ENCODE assay signal across 1 cellular context in the genomic region with DNA sequence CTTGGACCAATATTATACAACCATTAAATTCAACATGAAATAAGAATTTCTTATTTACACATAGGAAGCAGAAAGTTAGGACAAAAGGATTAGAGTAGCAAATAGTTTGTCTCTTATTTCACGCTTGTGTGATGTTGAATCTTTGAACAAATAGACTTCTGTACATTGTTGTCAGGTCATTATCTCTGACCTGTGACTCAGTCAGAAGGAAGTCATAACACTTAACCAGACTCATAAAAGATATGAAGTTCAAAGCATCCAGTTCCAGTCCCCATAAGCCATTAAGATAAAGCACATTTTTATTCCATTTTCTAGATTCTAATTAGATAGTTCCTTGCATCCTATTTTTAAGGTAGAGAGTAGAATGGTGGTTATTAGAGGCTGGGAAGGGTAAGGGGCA.
TF ChIP-seq lines count a peak whose summit lies in the region.

No MANE protein-coding gene starts in this region.

TF ChIP-seq in HEK293, 187 proteins besides CTCF, POLR2A, EP300 and RAD21 (continued from another document):
- TF ChIP-seq, protein P1, sequence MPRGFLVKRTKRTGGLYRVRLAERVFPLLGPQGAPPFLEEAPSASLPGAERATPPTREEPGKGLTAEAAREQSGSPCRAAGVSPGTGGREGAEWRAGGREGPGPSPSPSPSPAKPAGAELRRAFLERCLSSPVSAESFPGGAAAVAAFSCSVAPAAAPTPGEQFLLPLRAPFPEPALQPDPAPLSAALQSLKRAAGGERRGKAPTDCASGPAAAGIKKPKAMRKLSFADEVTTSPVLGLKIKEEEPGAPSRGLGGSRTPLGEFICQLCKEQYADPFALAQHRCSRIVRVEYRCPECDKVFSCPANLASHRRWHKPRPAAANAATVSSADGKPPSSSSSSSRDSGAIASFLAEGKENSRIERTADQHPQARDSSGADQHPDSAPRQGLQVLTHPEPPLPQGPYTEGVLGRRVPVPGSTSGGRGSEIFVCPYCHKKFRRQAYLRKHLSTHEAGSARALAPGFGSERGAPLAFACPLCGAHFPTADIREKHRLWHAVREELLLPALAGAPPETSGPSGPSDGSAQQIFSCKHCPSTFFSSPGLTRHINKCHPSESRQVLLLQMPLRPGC (tag by site-specific recombination; IDR thresholded peaks at IDR 0.05), result peak; percentile 89
- TF ChIP-seq ZNF169 (tag by site-specific recombination; IDR thresholded peaks at IDR 0.05), result no peak
- no peak for TF ChIP-seq SCRT1 (tag by site-specific recombination; IDR thresholded peaks at IDR 0.05; ENCODE audit: borderline replicate concordance)
- TF ChIP-seq ZNF658 (tag by site-specific recombination; IDR thresholded peaks at IDR 0.05), result no peak
- TF ChIP-seq, protein P2, sequence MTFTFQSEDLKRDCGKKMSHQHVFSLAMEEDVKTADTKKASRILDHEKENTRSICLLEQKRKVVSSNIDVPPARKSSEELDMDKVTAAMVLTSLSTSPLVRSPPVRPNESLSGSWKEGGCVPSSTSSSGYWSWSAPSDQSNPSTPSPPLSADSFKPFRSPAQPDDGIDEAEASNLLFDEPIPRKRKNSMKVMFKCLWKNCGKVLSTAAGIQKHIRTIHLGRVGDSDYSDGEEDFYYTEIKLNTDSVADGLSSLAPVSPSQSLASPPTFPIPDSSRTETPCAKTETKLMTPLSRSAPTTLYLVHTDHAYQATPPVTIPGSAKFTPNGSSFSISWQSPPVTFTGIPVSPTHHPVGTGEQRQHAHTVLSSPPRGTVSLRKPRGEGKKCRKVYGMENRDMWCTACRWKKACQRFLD (tag by site-specific recombination; IDR thresholded peaks at IDR 0.05), result no peak
- TF ChIP-seq, protein P3, sequence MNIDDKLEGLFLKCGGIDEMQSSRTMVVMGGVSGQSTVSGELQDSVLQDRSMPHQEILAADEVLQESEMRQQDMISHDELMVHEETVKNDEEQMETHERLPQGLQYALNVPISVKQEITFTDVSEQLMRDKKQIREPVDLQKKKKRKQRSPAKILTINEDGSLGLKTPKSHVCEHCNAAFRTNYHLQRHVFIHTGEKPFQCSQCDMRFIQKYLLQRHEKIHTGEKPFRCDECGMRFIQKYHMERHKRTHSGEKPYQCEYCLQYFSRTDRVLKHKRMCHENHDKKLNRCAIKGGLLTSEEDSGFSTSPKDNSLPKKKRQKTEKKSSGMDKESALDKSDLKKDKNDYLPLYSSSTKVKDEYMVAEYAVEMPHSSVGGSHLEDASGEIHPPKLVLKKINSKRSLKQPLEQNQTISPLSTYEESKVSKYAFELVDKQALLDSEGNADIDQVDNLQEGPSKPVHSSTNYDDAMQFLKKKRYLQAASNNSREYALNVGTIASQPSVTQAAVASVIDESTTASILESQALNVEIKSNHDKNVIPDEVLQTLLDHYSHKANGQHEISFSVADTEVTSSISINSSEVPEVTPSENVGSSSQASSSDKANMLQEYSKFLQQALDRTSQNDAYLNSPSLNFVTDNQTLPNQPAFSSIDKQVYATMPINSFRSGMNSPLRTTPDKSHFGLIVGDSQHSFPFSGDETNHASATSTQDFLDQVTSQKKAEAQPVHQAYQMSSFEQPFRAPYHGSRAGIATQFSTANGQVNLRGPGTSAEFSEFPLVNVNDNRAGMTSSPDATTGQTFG (tag by site-specific recombination; IDR thresholded peaks at IDR 0.05; ENCODE audit: borderline replicate concordance), result no peak
- no peak for TF ChIP-seq ZBTB20 (tag by site-specific recombination; IDR thresholded peaks at IDR 0.05)
- TF ChIP-seq TCF7L2 (IDR thresholded peaks at IDR 0.05; ENCODE audit: borderline replicate concordance, low read depth, low read length), result peak; percentile 100
- no peak for TF ChIP-seq ZNF138 (tag by site-specific recombination; IDR thresholded peaks at IDR 0.05; ENCODE audit: borderline replicate concordance)
- TF ChIP-seq, protein P4, sequence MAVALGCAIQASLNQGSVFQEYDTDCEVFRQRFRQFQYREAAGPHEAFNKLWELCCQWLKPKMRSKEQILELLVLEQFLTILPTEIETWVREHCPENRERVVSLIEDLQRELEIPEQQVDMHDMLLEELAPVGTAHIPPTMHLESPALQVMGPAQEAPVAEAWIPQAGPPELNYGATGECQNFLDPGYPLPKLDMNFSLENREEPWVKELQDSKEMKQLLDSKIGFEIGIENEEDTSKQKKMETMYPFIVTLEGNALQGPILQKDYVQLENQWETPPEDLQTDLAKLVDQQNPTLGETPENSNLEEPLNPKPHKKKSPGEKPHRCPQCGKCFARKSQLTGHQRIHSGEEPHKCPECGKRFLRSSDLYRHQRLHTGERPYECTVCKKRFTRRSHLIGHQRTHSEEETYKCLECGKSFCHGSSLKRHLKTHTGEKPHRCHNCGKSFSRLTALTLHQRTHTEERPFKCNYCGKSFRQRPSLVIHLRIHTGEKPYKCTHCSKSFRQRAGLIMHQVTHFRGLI (tag by site-specific recombination; IDR thresholded peaks at IDR 0.05), result 0 out of 2 replicates have a peak, but pooled peaks have one; percentile 27
- peak; percentile 96 for TF ChIP-seq OSR2 (tag by site-specific recombination; IDR thresholded peaks at IDR 0.05)
- peak; percentile 81; the same call in 1 of the 2 replicates for TF ChIP-seq TRIM28 (IDR thresholded peaks at IDR 0.05; ENCODE audit: borderline replicate concordance, low read length)
- TF ChIP-seq ZNF248 (tag by site-specific recombination; IDR thresholded peaks at IDR 0.05), result no peak
- TF ChIP-seq ZNF391 (tag by site-specific recombination; IDR thresholded peaks at IDR 0.05; ENCODE audit: borderline replicate concordance, low read depth), result no peak
- peak; percentile 77 for TF ChIP-seq OVOL3 (tag by site-specific recombination; IDR thresholded peaks at IDR 0.05)
- no peak for TF ChIP-seq ZNF621 (tag by site-specific recombination; IDR thresholded peaks at IDR 0.05)
- TF ChIP-seq MYNN (tag by site-specific recombination; IDR thresholded peaks at IDR 0.05; ENCODE audit: borderline replicate concordance), result no peak
- TF ChIP-seq ZNF341 (tag by site-specific recombination; IDR thresholded peaks at IDR 0.05; ENCODE audit: low read depth), result no peak
- TF ChIP-seq, protein P5, sequence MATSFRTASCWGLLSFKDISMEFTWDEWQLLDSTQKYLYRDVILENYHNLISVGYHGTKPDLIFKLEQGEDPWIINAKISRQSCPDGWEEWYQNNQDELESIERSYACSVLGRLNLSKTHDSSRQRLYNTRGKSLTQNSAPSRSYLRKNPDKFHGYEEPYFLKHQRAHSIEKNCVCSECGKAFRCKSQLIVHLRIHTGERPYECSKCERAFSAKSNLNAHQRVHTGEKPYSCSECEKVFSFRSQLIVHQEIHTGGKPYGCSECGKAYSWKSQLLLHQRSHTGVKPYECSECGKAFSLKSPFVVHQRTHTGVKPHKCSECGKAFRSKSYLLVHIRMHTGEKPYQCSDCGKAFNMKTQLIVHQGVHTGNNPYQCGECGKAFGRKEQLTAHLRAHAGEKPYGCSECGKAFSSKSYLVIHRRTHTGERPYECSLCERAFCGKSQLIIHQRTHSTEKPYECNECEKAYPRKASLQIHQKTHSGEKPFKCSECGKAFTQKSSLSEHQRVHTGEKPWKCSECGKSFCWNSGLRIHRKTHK (tag by site-specific recombination; IDR thresholded peaks at IDR 0.05), result no peak
- TF ChIP-seq ZNF19 (tag by site-specific recombination; IDR thresholded peaks at IDR 0.05; ENCODE audit: low read depth), result no peak
- no peak for TF ChIP-seq ZNF10 (tag by site-specific recombination; IDR thresholded peaks at IDR 0.05)
- peak; percentile 84 for TF ChIP-seq KLF8 (tag by site-specific recombination; IDR thresholded peaks at IDR 0.05)
- TF ChIP-seq HOXC10 (CRISPR knock-in tag; IDR thresholded peaks at IDR 0.05), result no peak
- no peak for TF ChIP-seq ZNF174 (tag by site-specific recombination; IDR thresholded peaks at IDR 0.05)
- TF ChIP-seq ZNF626 (tag by site-specific recombination; IDR thresholded peaks at IDR 0.05), result no peak
- TF ChIP-seq ZNF530 (tag by site-specific recombination; IDR thresholded peaks at IDR 0.05; ENCODE audit: low read depth), result no peak
- TF ChIP-seq ZNF202 (tag by site-specific recombination; IDR thresholded peaks at IDR 0.05; ENCODE audit: borderline replicate concordance), result no peak
- no peak for TF ChIP-seq SP3 (tag by site-specific recombination; IDR thresholded peaks at IDR 0.05)
- TF ChIP-seq ZNF837 (tag by site-specific recombination; IDR thresholded peaks at IDR 0.05), result no peak
- TF ChIP-seq ZNF571 (tag by site-specific recombination; IDR thresholded peaks at IDR 0.05), result no peak
- TF ChIP-seq ZNF292 (tag by site-specific recombination; IDR thresholded peaks at IDR 0.05; ENCODE audit: borderline replicate concordance, low read depth), result no peak
- TF ChIP-seq ZFHX2 (tag by site-specific recombination; conservative IDR thresholded peaks at IDR 0.05), result no peak
- TF ChIP-seq SALL2 (tag by site-specific recombination; IDR thresholded peaks at IDR 0.05; ENCODE audit: borderline replicate concordance), result no peak
- peak; percentile 59 for TF ChIP-seq ZNF366 (tag by site-specific recombination; conservative IDR thresholded peaks at IDR 0.05)
- no peak for TF ChIP-seq ZNF37A (tag by site-specific recombination; IDR thresholded peaks at IDR 0.05)
- TF ChIP-seq ZNF302 (tag by site-specific recombination; IDR thresholded peaks at IDR 0.05; ENCODE audit: low read depth), result no peak
- 0 out of 2 replicates have a peak, but pooled peaks have one; percentile 20 for TF ChIP-seq KLF16 (tag by site-specific recombination; IDR thresholded peaks at IDR 0.05)
- TF ChIP-seq ZNF670 (tag by site-specific recombination; IDR thresholded peaks at IDR 0.05; ENCODE audit: low read depth), result no peak
- TF ChIP-seq ZNF785 (tag by site-specific recombination; IDR thresholded peaks at IDR 0.05), result no peak
- no peak for TF ChIP-seq ZFP41 (tag by site-specific recombination; IDR thresholded peaks at IDR 0.05; ENCODE audit: borderline replicate concordance)
- TF ChIP-seq ZNF132 (tag by site-specific recombination; IDR thresholded peaks at IDR 0.05; ENCODE audit: borderline replicate concordance), result no peak
- peak; percentile 82 for TF ChIP-seq ZXDB (tag by site-specific recombination; IDR thresholded peaks at IDR 0.05)
- TF ChIP-seq ZNF544 (tag by site-specific recombination; IDR thresholded peaks at IDR 0.05), result no peak
- TF ChIP-seq, protein P6, sequence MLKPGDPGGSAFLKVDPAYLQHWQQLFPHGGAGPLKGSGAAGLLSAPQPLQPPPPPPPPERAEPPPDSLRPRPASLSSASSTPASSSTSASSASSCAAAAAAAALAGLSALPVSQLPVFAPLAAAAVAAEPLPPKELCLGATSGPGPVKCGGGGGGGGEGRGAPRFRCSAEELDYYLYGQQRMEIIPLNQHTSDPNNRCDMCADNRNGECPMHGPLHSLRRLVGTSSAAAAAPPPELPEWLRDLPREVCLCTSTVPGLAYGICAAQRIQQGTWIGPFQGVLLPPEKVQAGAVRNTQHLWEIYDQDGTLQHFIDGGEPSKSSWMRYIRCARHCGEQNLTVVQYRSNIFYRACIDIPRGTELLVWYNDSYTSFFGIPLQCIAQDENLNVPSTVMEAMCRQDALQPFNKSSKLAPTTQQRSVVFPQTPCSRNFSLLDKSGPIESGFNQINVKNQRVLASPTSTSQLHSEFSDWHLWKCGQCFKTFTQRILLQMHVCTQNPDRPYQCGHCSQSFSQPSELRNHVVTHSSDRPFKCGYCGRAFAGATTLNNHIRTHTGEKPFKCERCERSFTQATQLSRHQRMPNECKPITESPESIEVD (tag by site-specific recombination; IDR thresholded peaks at IDR 0.05), result peak; percentile 87
- TF ChIP-seq ZNF529 (tag by site-specific recombination; IDR thresholded peaks at IDR 0.05; ENCODE audit: insufficient replicate concordance), result no peak
- TF ChIP-seq ZNF548 (tag by site-specific recombination; IDR thresholded peaks at IDR 0.05), result no peak
- 0 out of 2 replicates have a peak, but pooled peaks have one; percentile 19 for TF ChIP-seq YY2 (tag by site-specific recombination; IDR thresholded peaks at IDR 0.05)
- no peak for TF ChIP-seq ZNF521 (tag by site-specific recombination; IDR thresholded peaks at IDR 0.05)
- 0 out of 2 replicates have a peak, but pooled peaks have one; percentile 32 for TF ChIP-seq KLF10 (tag by site-specific recombination; IDR thresholded peaks at IDR 0.05)
- TF ChIP-seq ZNF23 (tag by site-specific recombination; IDR thresholded peaks at IDR 0.05; ENCODE audit: borderline replicate concordance), result no peak
- TF ChIP-seq ZNF239 (tag by site-specific recombination; IDR thresholded peaks at IDR 0.05), result no peak
- TF ChIP-seq, protein P7, sequence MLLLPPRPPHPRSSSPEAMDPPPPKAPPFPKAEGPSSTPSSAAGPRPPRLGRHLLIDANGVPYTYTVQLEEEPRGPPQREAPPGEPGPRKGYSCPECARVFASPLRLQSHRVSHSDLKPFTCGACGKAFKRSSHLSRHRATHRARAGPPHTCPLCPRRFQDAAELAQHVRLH (tag by site-specific recombination; IDR thresholded peaks at IDR 0.05), result peak; percentile 72; the same call in 1 of the 2 replicates
- TF ChIP-seq ZSCAN16 (tag by site-specific recombination; IDR thresholded peaks at IDR 0.05), result no peak
- TF ChIP-seq ZNF214 (tag by site-specific recombination; IDR thresholded peaks at IDR 0.05; ENCODE audit: borderline replicate concordance), result no peak
- no peak for TF ChIP-seq ZNF354C (tag by site-specific recombination; IDR thresholded peaks at IDR 0.05; ENCODE audit: borderline replicate concordance, low read depth)
- TF ChIP-seq ZNF549 (tag by site-specific recombination; IDR thresholded peaks at IDR 0.05), result no peak
- no peak for TF ChIP-seq ZNF335 (tag by site-specific recombination; conservative IDR thresholded peaks at IDR 0.05)
- TF ChIP-seq GLI2 (tag by site-specific recombination; IDR thresholded peaks at IDR 0.05; ENCODE audit: borderline replicate concordance, low read depth), result peak; percentile 79; the same call in 1 of the 2 replicates
- TF ChIP-seq ZNF433 (tag by site-specific recombination; IDR thresholded peaks at IDR 0.05; ENCODE audit: low read depth), result no peak
- TF ChIP-seq ZNF768 (tag by site-specific recombination; IDR thresholded peaks at IDR 0.05), result no peak
- TF ChIP-seq GFI1B (tag by site-specific recombination; IDR thresholded peaks at IDR 0.05), result peak; percentile 73
- TF ChIP-seq ZSCAN23 (tag by site-specific recombination; IDR thresholded peaks at IDR 0.05), result 0 out of 2 replicates have a peak, but pooled peaks have one; percentile 61
- no peak for TF ChIP-seq ZBTB1 (tag by site-specific recombination; IDR thresholded peaks at IDR 0.05)
